ENCODE assay signal across 12 cellular contexts in genomic region chr7:107917770-107918651, GRCh38. TPM values are rescaled to one million over a fixed set of nuclear protein-coding genes. Genes with fewer than 3 reads are reported as not detected.
A peak's percentile ranks its signal among the peaks of the same experiment; 100 is the strongest.
DNase-seq lines count a peak whose midpoint lies in the region; ATAC-seq and TF ChIP-seq lines count a peak whose summit lies in the region.
"Had no signal": no experiment of that assay in that cellular context is flagged by ENCODE, and none has a peak within 500 bp of the region (broad histone marks: within the 10 kb centered on the region; RNA-seq: fewer than 3 reads in every experiment).

No MANE protein-coding gene starts in this region.

- no peak for TF ChIP-seq CTCF in progenitor cell of endocrine pancreas (IDR thresholded peaks at IDR 0.05; ENCODE audit: unreplicated experiment)

- no peaks in the 10 kb centered on the region for H3K27me3 Mint-ChIP-seq in progenitor cell of endocrine pancreas

- H3K36me3 Mint-ChIP-seq in progenitor cell of endocrine pancreas (ENCODE audit: insufficient read depth): peaks cover 65% of the 10 kb centered on the region

- ATAC-seq in GM18858 (IDR thresholded peaks at IDR 0.05; ENCODE audit: unreplicated experiment) (peak; percentile 69), GM21367 (IDR thresholded peaks at IDR 0.05; ENCODE audit: unreplicated experiment) (peak; percentile 82), HG03095 (IDR thresholded peaks at IDR 0.05; ENCODE audit: unreplicated experiment) (peak; percentile 73)

- no peak for DNase-seq in epithelial cell of prostate (ENCODE audit: low read depth, low spot score)
- DNase-seq in NCI-H187 (lab: John Stamatoyannopoulos, UW): no peak
- no peak for DNase-seq in progenitor cell of endocrine pancreas (ENCODE audit: low spot score, unreplicated experiment)
- no peak for DNase-seq in T-helper 9 cell
- DNase-seq in dermis blood vessel endothelial cell: no peak
- DNase-seq: activated CD4-positive, alpha-beta T cell treated with anti-CD3 and anti-CD28 coated beads for 4 hours; central memory CD4-positive, alpha-beta T cell; H9; hypothalamus had no signal

- no peak overlapping the region for H3K4me3 Mint-ChIP-seq in progenitor cell of endocrine pancreas (ENCODE audit: low read depth)
- H3K4me3 Mint-ChIP-seq: H9 had no signal

- H3K4me1 Mint-ChIP-seq in progenitor cell of endocrine pancreas (ENCODE audit: low read depth): peaks cover 22% of the 10 kb centered on the region
- H3K4me1 Mint-ChIP-seq: H9 had no signal

- H3K9me3 Mint-ChIP-seq in progenitor cell of endocrine pancreas (ENCODE audit: low read depth): no peaks in the 10 kb centered on the region
- H3K9me3 Mint-ChIP-seq: H9 had no signal

- H3K27ac ChIP-seq in epithelial cell of prostate: peak overlapping the region; percentile 2

- no peak overlapping the region for H3K27ac Mint-ChIP-seq in progenitor cell of endocrine pancreas

RNA-seq across cellular contexts. Expression of gene DLD, which starts 27.0 kb away (rescaled TPM):
- total RNA-seq in progenitor cell of endocrine pancreas (75.7 and 80.0 TPM in 2 replicates), dermis blood vessel endothelial cell (53.8 and 151 TPM in 2 replicates)
